ENCODE assay signal across 8 cellular contexts in the genomic region with DNA sequence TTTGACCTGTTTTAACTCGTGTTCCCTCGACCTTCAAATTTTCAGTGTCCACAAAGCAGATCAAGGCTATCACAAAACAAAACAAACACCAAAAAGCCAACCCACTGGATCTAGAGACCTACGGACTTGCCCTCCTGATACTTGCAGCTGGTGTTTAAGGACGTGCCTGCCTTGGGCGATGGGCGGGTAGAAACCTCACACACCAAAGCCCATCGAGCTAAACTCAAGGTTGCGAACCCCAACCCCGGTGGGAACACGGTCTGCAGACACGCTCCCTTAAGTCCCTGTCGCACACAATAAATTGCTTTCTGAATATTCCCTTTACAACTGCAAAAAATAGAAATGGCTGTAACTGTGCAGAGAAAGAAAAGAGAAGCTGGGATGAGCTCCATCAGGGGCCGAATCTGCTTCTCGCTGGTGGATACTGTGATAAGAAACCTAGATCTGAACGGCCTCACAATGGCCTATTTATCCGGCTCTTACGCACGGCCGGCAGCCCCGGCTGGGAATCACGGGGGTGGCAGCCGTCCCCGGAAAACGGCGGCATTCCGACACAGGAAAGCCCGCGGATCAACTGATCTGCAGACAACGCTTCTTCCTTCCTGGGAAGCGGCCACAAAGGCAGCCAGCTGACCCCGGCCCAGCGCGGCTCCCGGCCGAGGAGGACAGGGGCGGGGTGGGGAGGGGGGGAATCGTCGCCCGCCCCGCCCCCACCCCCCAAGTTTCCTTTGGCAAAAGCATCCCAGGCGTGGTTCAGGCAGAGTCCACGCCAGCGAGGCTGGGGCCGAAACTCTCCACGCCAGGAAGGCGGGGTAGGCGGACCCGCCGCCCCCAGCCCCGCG.
DNase-seq lines count a peak whose midpoint lies in the region; ATAC-seq, FAIRE-seq and TF ChIP-seq lines count a peak whose summit lies in the region.

No MANE protein-coding gene starts in this region.

- H4K20me1 ChIP-seq in OCI-LY3 (ENCODE audit: insufficient read depth, low read length), result no peaks in the 10 kb centered on the region

- H3K4me3 ChIP-seq in OCI-LY3 (ENCODE audit: low read length) (peak overlapping the region; percentile 87), right cardiac atrium (ENCODE audit: low read length) (peak overlapping the region; percentile 96), pancreas (peak overlapping the region; percentile 5 to 59 (median 59))

- TF ChIP-seq CTCF in OCI-LY3 (IDR thresholded peaks at IDR 0.05; ENCODE audit: low read depth, low read length), result no peak
- no peak for TF ChIP-seq CTCF in pancreas (IDR thresholded peaks at IDR 0.05)

- DNase-seq in AG08395 (ENCODE audit: low spot score) (peak; percentile 56), anterior cingulate cortex (lab: John Stamatoyannopoulos, UW) (peak in 54 of 58 donors; percentile 20 to 77 (median 52)), right cardiac atrium (peak; percentile 82 to 90 (median 89)), pancreas (peak; percentile 50 to 73 (median 60)), NCI-H2171 treated with DMSO at 0.1 percent for 48 hours (lab: John Stamatoyannopoulos, UW) (no peak), COLO668 (lab: John Stamatoyannopoulos, UW; ENCODE audit: unreplicated experiment) (no peak)

- H3K36me3 ChIP-seq in OCI-LY3 (replicated peaks; ENCODE audit: low read depth, low read length) (no peaks in the 10 kb centered on the region), pancreas (no peaks in the 10 kb centered on the region)

- FAIRE-seq in pancreas (lab: Jason Lieb, UNC), result no peak

- H3K9me3 ChIP-seq in OCI-LY3 (ENCODE audit: insufficient read depth, low read length), result no peaks in the 10 kb centered on the region
- H3K9me3 ChIP-seq in right cardiac atrium (ENCODE audit: control insufficient read depth, low read length), result no peaks in the 10 kb centered on the region
- no peaks in the 10 kb centered on the region for H3K9me3 ChIP-seq in pancreas

- H3K9ac ChIP-seq in OCI-LY3 (ENCODE audit: low read length), result peak overlapping the region; percentile 74

- intact Hi-C loops in right cardiac atrium (cut with DNase I), result loop anchor here in 3 of 4 donors (5.0 to 10.0 kb wide), 3 partner anchors 206 to 334 kb away; partner anchors contain the start of gene MAP3K1 (in 2 of the 3)
- intact Hi-C loops in pancreas (cut with DNase I), result no loop called here

- H3K4me2 ChIP-seq in OCI-LY3 (ENCODE audit: low read length), result peak overlapping the region; percentile 83

- H3K4me1 ChIP-seq in OCI-LY3 (ENCODE audit: low read length) (peaks cover 55% of the 10 kb centered on the region), right cardiac atrium (ENCODE audit: control insufficient read depth, insufficient read depth, low read length) (peaks cover 5% of the 10 kb centered on the region), pancreas (peaks cover 4 to 21% (median 4%) of the 10 kb centered on the region in 3 donors)

- ATAC-seq in GM19395 (IDR thresholded peaks at IDR 0.05; ENCODE audit: unreplicated experiment) (peak; percentile 44), right cardiac atrium (peak; percentile 80 to 90), pancreas (peak; percentile 63 to 76 (median 70))

- no peaks in the 10 kb centered on the region for H3K79me2 ChIP-seq in OCI-LY3 (ENCODE audit: low read length)

- no peaks in the 10 kb centered on the region for H3K27me3 ChIP-seq in OCI-LY3 (ENCODE audit: low read depth, low read length)
- H3K27me3 ChIP-seq in right cardiac atrium (ENCODE audit: control insufficient read depth, insufficient read depth), result no peaks in the 10 kb centered on the region
- no peaks in the 10 kb centered on the region for H3K27me3 ChIP-seq in pancreas

- 5% methylated on average over 51 of the region's 51 CpGs for WGBS in right cardiac atrium
- 2% methylated on average over 37 to 51 of the region's 51 CpGs for WGBS in pancreas, 2 donors

- H3K27ac ChIP-seq in OCI-LY3 (ENCODE audit: low read length) (peak overlapping the region; percentile 70), right cardiac atrium (ENCODE audit: low read length) (peak overlapping the region; percentile 94), pancreas (peak overlapping the region; percentile 81 to 88 (median 86))

- H2AFZ ChIP-seq in OCI-LY3 (ENCODE audit: low read depth, low read length), result peak overlapping the region; percentile 46; the same call in 1 of the 2 replicates

Comparison
In these comparisons a context has a peak if more than half of its experiments do, and no peak if none do; other contexts are left out.
1. DNase-seq: peak in AG08395 (single experiment), anterior cingulate cortex (54 of 58), right cardiac atrium (3 of 3) and pancreas (6 of 6); none in NCI-H2171 treated with DMSO at 0.1 percent for 48 hours (single experiment) and COLO668 (single experiment).
2. intact Hi-C loops: an anchor here in right cardiac atrium (5.0 to 10.0 kb wide); none called in pancreas.
3. Peak in every context shown above with its lines, with median percentiles within 50 percentile points of each other: ATAC-seq, H3K27ac ChIP-seq and H3K4me3 ChIP-seq.